ENCODE assay signal across 9 cellular contexts in genomic region chr3:38247366-38248035, GRCh38. TPM values are rescaled to one million over a fixed set of nuclear protein-coding genes. Genes with fewer than 3 reads are reported as not detected.
DNase-seq lines count a peak whose midpoint lies in the region; ATAC-seq and TF ChIP-seq lines count a peak whose summit lies in the region.
"Had no signal": no experiment of that assay in that cellular context is flagged by ENCODE, and none has a peak within 500 bp of the region (broad histone marks: within the 10 kb centered on the region; RNA-seq: fewer than 3 reads in every experiment).

No MANE protein-coding gene starts in this region.

- H3K9me3 Mint-ChIP-seq in central memory CD8-positive, alpha-beta T cell = no peaks in the 10 kb centered on the region

- H3K9ac ChIP-seq in liver (ENCODE audit: low read depth in 1 of 2, low read length in 2 of 2) = no peak overlapping the region

- no peaks in the 10 kb centered on the region for H3K27me3 ChIP-seq in liver (ENCODE audit: control insufficient read depth in 4 of 4, insufficient read depth in 4 of 4, low read length in 3 of 4)
- H3K27me3 ChIP-seq: tibial nerve had no signal

- peak; percentile 42 to 50 for TF ChIP-seq RAD21 in liver (IDR thresholded peaks at IDR 0.05)

- peaks cover 4 to 50% (median 37%) of the 10 kb centered on the region in 4 donors for H3K36me3 ChIP-seq in liver (ENCODE audit: control insufficient read depth in 4 of 4, insufficient read depth in 3 of 4, low read depth in 1 of 4, low read length in 3 of 4)

- H3K4me1 Mint-ChIP-seq in central memory CD8-positive, alpha-beta T cell = peaks cover 5% of the 10 kb centered on the region

- H3K4me1 ChIP-seq in liver (ENCODE audit: control insufficient read depth in 4 of 4, insufficient read depth in 4 of 4, low read length in 3 of 4) = no peaks in the 10 kb centered on the region
- H3K4me1 ChIP-seq: tibial nerve had no signal

- H3K9me3 ChIP-seq in liver (ENCODE audit: control insufficient read depth in 4 of 4, low read length in 3 of 4) = no peaks in the 10 kb centered on the region
- H3K9me3 ChIP-seq: tibial nerve had no signal

- TF ChIP-seq CTCF in AG10803 (conservative IDR thresholded peaks at IDR 0.05; ENCODE audit: low read length) (peak; percentile 43), LNCAP (IDR thresholded peaks at IDR 0.05) (peak; percentile 33; the same call in 1 of the 2 replicates), liver (IDR thresholded peaks at IDR 0.05; ENCODE audit: low read depth, low read length, missing input control) (peak; percentile 17)

- no peak overlapping the region for H3K27ac ChIP-seq in liver (ENCODE audit: low read depth in 1 of 2, low read length in 2 of 2)
- H3K27ac ChIP-seq: tibial nerve had no signal

- H3K27me3 Mint-ChIP-seq in central memory CD8-positive, alpha-beta T cell = no peaks in the 10 kb centered on the region

- peak overlapping the region; percentile 35 for H3K27ac Mint-ChIP-seq in central memory CD8-positive, alpha-beta T cell (ENCODE audit: low read depth)

- H3K4me3 ChIP-seq in AG10803 (ENCODE audit: low read length) (no peak overlapping the region), liver (ENCODE audit: low read depth in 1 of 3, low read length in 3 of 3) (no peak overlapping the region)
- H3K4me3 ChIP-seq: tibial nerve had no signal

- no peak overlapping the region for H3K4me3 Mint-ChIP-seq in central memory CD8-positive, alpha-beta T cell

- ATAC-seq in central memory CD8-positive, alpha-beta T cell (replicated peaks; ENCODE audit: extremely low read depth, poor library complexity, severe bottlenecking) = no peak
- ATAC-seq in GM18858 (IDR thresholded peaks at IDR 0.05; ENCODE audit: unreplicated experiment) (no peak), GM21825 (IDR thresholded peaks at IDR 0.05; ENCODE audit: unreplicated experiment) (no peak)

- DNase-seq in AG10803 (ENCODE audit: low read depth) = peak; percentile 87
- no peak for DNase-seq in central memory CD8-positive, alpha-beta T cell (ENCODE audit: low spot score in 2 of 2)
- DNase-seq in stimulated activated CD4-positive, alpha-beta T cell treated with anti-CD3 and anti-CD28 coated beads, Interleukin-1b, Interleukin-23, amount 100 ng/mL, for 48 hours = no peak
- no peak for DNase-seq in NCI-H2029 (lab: John Stamatoyannopoulos, UW)

- H3K36me3 Mint-ChIP-seq in central memory CD8-positive, alpha-beta T cell (ENCODE audit: insufficient read depth) = peaks cover 48% of the 10 kb centered on the region

TF ChIP-seq in liver, 16 proteins besides CTCF, POLR2A, EP300 and RAD21:
- no peak for TF ChIP-seq HNF4A (conservative IDR thresholded peaks at IDR 0.05)
- TF ChIP-seq NR2F2 (IDR thresholded peaks at IDR 0.05) = no peak
- TF ChIP-seq EGR1 (IDR thresholded peaks at IDR 0.05; ENCODE audit: low read depth in 2 of 2) = no peak
- no peak for TF ChIP-seq JUND (IDR thresholded peaks at IDR 0.05)
- TF ChIP-seq YY1 (IDR thresholded peaks at IDR 0.05) = no peak
- TF ChIP-seq TAF1 (conservative IDR thresholded peaks at IDR 0.05) = no peak
- TF ChIP-seq GABPA (IDR thresholded peaks at IDR 0.05 in 1 of 2, conservative IDR thresholded peaks at IDR 0.05 in 1 of 2) = no peak
- TF ChIP-seq MAX (IDR thresholded peaks at IDR 0.05) = no peak
- TF ChIP-seq FOXA1 (IDR thresholded peaks at IDR 0.05) = no peak
- TF ChIP-seq HNF4G (IDR thresholded peaks at IDR 0.05) = no peak
- no peak for TF ChIP-seq FOXA2 (IDR thresholded peaks at IDR 0.05)
- TF ChIP-seq REST (IDR thresholded peaks at IDR 0.05) = no peak
- no peak for TF ChIP-seq ZBTB33 (IDR thresholded peaks at IDR 0.05)
- no peak for TF ChIP-seq RXRA (IDR thresholded peaks at IDR 0.05)
- no peak for TF ChIP-seq ATF3 (IDR thresholded peaks at IDR 0.05)
- no peak for TF ChIP-seq SP1 (IDR thresholded peaks at IDR 0.05)

RNA-seq across cellular contexts. Expression of gene SLC22A13, which starts 18.1 kb away (rescaled TPM):
- total RNA-seq in liver = under 1 TPM; 0.14 to 0.42 TPM
- under 1 TPM in 1 of 2 donors, not detected in 1; 0.10 TPM for polyA plus RNA-seq in liver

RNA-seq across cellular contexts. Expression of gene SLC22A14, which starts 34.6 kb away (rescaled TPM):
- under 1 TPM in 1 of 2 donors, not detected in 1; 0.17 TPM for total RNA-seq in liver
- not detected for polyA plus RNA-seq in liver
